In genomic region chr12:92827836-92828431, GRCh38 we compare ENCODE assay signal across 9 cellular contexts.
DNase-seq lines count a peak whose midpoint lies in the region; FAIRE-seq and TF ChIP-seq lines count a peak whose summit lies in the region.
"Had no signal": no experiment of that assay in that cellular context is flagged by ENCODE, and none has a peak within 500 bp of the region (broad histone marks: within the 10 kb centered on the region; RNA-seq: fewer than 3 reads in every experiment).

No MANE protein-coding gene starts in this region.

- TF ChIP-seq CTCF in epithelial cell of esophagus (IDR thresholded peaks at IDR 0.05; ENCODE audit: insufficient read depth, low read depth, low read length, missing control alignments) (peak; percentile 88), progenitor cell of endocrine pancreas (IDR thresholded peaks at IDR 0.05; ENCODE audit: unreplicated experiment) (peak; percentile 71)

- H3K4me3 ChIP-seq in epithelial cell of esophagus (ENCODE audit: low read length): no peak overlapping the region
- H3K4me3 ChIP-seq: BLaER1 had no signal

- no peak overlapping the region for H3K4me3 Mint-ChIP-seq in progenitor cell of endocrine pancreas (ENCODE audit: low read depth)

- H3K9me3 Mint-ChIP-seq in progenitor cell of endocrine pancreas (ENCODE audit: low read depth): no peaks in the 10 kb centered on the region

- DNase-seq in NCI-H1105 treated with DMSO at 0.1 percent for 48 hours (lab: John Stamatoyannopoulos, UW) (peak; percentile 22), NCI-H1105 (lab: John Stamatoyannopoulos, UW) (no peak), HuH-7 (ENCODE audit: low spot score) (peak; percentile 43), epithelial cell of esophagus (ENCODE audit: low read depth) (peak; percentile 66), progenitor cell of endocrine pancreas (ENCODE audit: low spot score, unreplicated experiment) (no peak)
- DNase-seq in effector CD8-positive, alpha-beta T cell (lab: John Stamatoyannopoulos, UW): no peak
- DNase-seq in NK-92 treated with Interleukin-12 subunit alpha and Interleukin-12 subunit beta, amount 100 ng/mL, for 24 hours (lab: John Stamatoyannopoulos, UW): no peak

- H3K36me3 Mint-ChIP-seq in progenitor cell of endocrine pancreas (ENCODE audit: insufficient read depth): peaks cover 12% of the 10 kb centered on the region

- no peak overlapping the region for H3K27ac Mint-ChIP-seq in progenitor cell of endocrine pancreas

- peak; percentile 80 for FAIRE-seq in TTC549 (lab: Jason Lieb, UNC)

- no peaks in the 10 kb centered on the region for H3K27me3 Mint-ChIP-seq in progenitor cell of endocrine pancreas

- no peaks in the 10 kb centered on the region for H3K4me1 Mint-ChIP-seq in progenitor cell of endocrine pancreas (ENCODE audit: low read depth)

Comparison
In these comparisons a context has a peak if more than half of its experiments do, and no peak if none do; other contexts are left out.
1. DNase-seq: peak in NCI-H1105 treated with DMSO at 0.1 percent for 48 hours (single experiment), HuH-7 (single experiment) and epithelial cell of esophagus (single experiment); none in NCI-H1105 (single experiment), progenitor cell of endocrine pancreas (single experiment), effector CD8-positive, alpha-beta T cell (single experiment) and NK-92 treated with Interleukin-12 subunit alpha and Interleukin-12 subunit beta, amount 100 ng/mL, for 24 hours (single experiment).